18 cellular contexts compared by ENCODE assay signal in the genomic region with DNA sequence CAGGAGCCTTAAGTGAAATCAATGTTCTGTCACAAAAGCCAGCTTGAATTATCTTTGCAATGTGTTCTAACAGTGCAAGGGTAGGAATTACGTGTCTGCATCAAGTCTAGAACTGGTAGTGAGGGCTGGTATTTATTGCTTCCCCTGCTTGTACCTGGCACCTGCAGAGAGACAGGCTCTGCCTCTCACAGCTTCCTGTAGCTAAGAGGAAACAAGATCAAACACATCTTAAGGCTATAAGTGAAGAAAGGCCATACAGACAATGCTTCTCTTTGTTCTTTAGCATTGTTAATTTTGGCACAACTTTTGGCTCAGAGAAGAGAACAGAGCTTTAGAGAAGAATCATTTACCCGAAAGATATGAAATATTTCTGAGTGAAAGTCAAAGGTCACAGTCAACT.
"Had no signal": no experiment of that assay in that cellular context is flagged by ENCODE, and none has a peak within 500 bp of the region (broad histone marks: within the 10 kb centered on the region; RNA-seq: fewer than 3 reads in every experiment).

No MANE protein-coding gene starts in this region.

- H3K4me3 ChIP-seq: colonic mucosa, hepatocyte, psoas muscle had no signal

- H3K27ac Mint-ChIP-seq: activated naive CD8-positive, alpha-beta T cell; mesothelial cell of epicardium; naive B cell; T-helper 17 cell; type B pancreatic cell had no signal

- H3K4me1 ChIP-seq: colonic mucosa, psoas muscle had no signal

- H3K9me3 ChIP-seq: colonic mucosa, neutrophil, psoas muscle had no signal

- H3K27me3 Mint-ChIP-seq: activated naive CD8-positive, alpha-beta T cell; naive B cell; T-helper 17 cell; type B pancreatic cell had no signal

- H3K27me3 ChIP-seq: colonic mucosa, hepatocyte, neutrophil had no signal

- H3K4me1 Mint-ChIP-seq: mesothelial cell of epicardium, naive B cell, T-helper 17 cell had no signal

- DNase-seq: activated CD4-positive, alpha-beta T cell treated with anti-CD3 and anti-CD28 coated beads, Interleukin-2, amount 50 U/mL, for 4 hours; activated effector memory CD4-positive, alpha-beta T cell treated with Interleukin-2 at 50 U/mL for 16 hours; activated T-cell treated with anti-CD3 and anti-CD28 coated beads, Interleukin-2, amount 50 U/mL, for 1 hour; colonic mucosa; effector CD4-positive, alpha-beta T cell; naive B cell; psoas muscle; stimulated activated CD4-positive, alpha-beta T cell treated with anti-CD3 and anti-CD28 coated beads, Interleukin-12 subunit alpha, Interleukin-12 subunit beta, amount 100 ng/mL, for 4 hours; stimulated activated naive CD4-positive, alpha-beta T cell treated with Interleukin-2 at 50 U/mL for 16 hours; T-helper 17 cell had no signal

- H3K36me3 Mint-ChIP-seq: activated naive CD8-positive, alpha-beta T cell; mesothelial cell of epicardium; naive B cell; type B pancreatic cell had no signal

- H2AFZ ChIP-seq: hepatocyte had no signal

- H3K4me2 ChIP-seq: hepatocyte had no signal

- H3K79me2 ChIP-seq: hepatocyte had no signal

- H3K4me3 Mint-ChIP-seq: activated naive CD8-positive, alpha-beta T cell; mesothelial cell of epicardium; naive B cell; T-helper 17 cell; type B pancreatic cell had no signal

- H3K36me3 ChIP-seq: colonic mucosa, neutrophil had no signal

- H3K27ac ChIP-seq: colonic mucosa, hepatocyte, neutrophil, psoas muscle had no signal

- ATAC-seq: activated CD4-positive, CD25-positive, alpha-beta regulatory T cell treated with anti-CD3 and anti-CD28 coated beads, Interleukin-2, amount 50 U/mL, for 24 hours; psoas muscle; sciatic nerve; SK-N-SH treated with all-trans-retinoic acid at 6 μM for 48 hours; T-helper 17 cell had no signal
